ENCODE assay signal across 35 cellular contexts in genomic region chrX:136104936-136105335, GRCh38. TPM values are rescaled to one million over a fixed set of nuclear protein-coding genes. Genes with fewer than 3 reads are reported as not detected.
DNase-seq lines count a peak whose midpoint lies in the region; ATAC-seq, FAIRE-seq and TF ChIP-seq lines count a peak whose summit lies in the region.
"Had no signal": no experiment of that assay in that cellular context is flagged by ENCODE, and none has a peak within 500 bp of the region (broad histone marks: within the 10 kb centered on the region; RNA-seq: fewer than 3 reads in every experiment).

No MANE protein-coding gene starts in this region.

- no peak for TF ChIP-seq EP300 in K562 (IDR thresholded peaks at IDR 0.05; ENCODE audit: low read length)

- no peak overlapping the region for H3K4me3 ChIP-seq in HEK293 (ENCODE audit: low read depth, low read length)
- no peak overlapping the region for H3K4me3 ChIP-seq in K562
- H3K4me3 ChIP-seq: A549; BLaER1; BLaER1 treated with 17β-estradiol and CSF1 and Interleukin-3, amounts not matched to agents 10 nM and 100 nM had no signal

- H2AFZ ChIP-seq in K562 (ENCODE audit: low read depth, low read length): no peak overlapping the region

- WGBS in K562 (ENCODE audit: insufficient coverage, low coverage, missing lambda C conversion rate): no CpG with 5 or more reads among the region's 1 CpG

- no TSS peak for BruUV-seq in K562 (replicated peaks; lab: Mats Ljungman, UMichigan)

- POLR2A ChIA-PET in HEK293 (lab: Yijun Ruan, JAX) (no interaction called here), K562 (lab: Yijun Ruan, JAX) (no interaction called here)
- POLR2A ChIA-PET in activated CD8-positive, alpha-beta T cell treated with anti-CD3 and anti-CD28 coated beads for 36 hours (lab: Charles Lee): no interaction called here

- intact Hi-C loops in K562 (cut with micrococcal nuclease): no loop called here
- intact Hi-C loops in activated CD8-positive, alpha-beta T cell treated with anti-CD3 and anti-CD28 coated beads for 36 hours (cut with micrococcal nuclease): no loop called here

- FAIRE-seq in K562 (lab: Jason Lieb, UNC): no peak
- FAIRE-seq: A204.1, D721Med had no signal

- H3K9ac ChIP-seq in K562 (ENCODE audit: insufficient read depth in 1 of 2, low read depth in 2 of 2, low read length in 2 of 2): no peak overlapping the region
- H3K9ac ChIP-seq: BLaER1; BLaER1 treated with 17β-estradiol and CSF1 and Interleukin-3, amounts not matched to agents 10 nM and 100 nM had no signal

- H3K79me2 ChIP-seq in K562 (ENCODE audit: control insufficient read depth, insufficient read depth, low read length): no peaks in the 10 kb centered on the region

- H3K36me3 Mint-ChIP-seq in central memory CD8-positive, alpha-beta T cell (ENCODE audit: insufficient read depth): peaks cover 2% of the 10 kb centered on the region
- no peaks in the 10 kb centered on the region for H3K36me3 Mint-ChIP-seq in activated CD8-positive, alpha-beta T cell treated with anti-CD3 and anti-CD28 coated beads for 36 hours (ENCODE audit: low read depth)
- H3K36me3 Mint-ChIP-seq: CD14-positive monocyte; CD4-positive, alpha-beta memory T cell; CD4-positive, CD25-positive, alpha-beta regulatory T cell; CD8-positive, alpha-beta T cell had no signal

- H3K4me2 ChIP-seq in K562 (ENCODE audit: insufficient read depth, low read length): no peak overlapping the region
- H3K4me2 ChIP-seq: A549; BLaER1; BLaER1 treated with 17β-estradiol and CSF1 and Interleukin-3, amounts not matched to agents 10 nM and 100 nM had no signal

- H3K9me3 Mint-ChIP-seq in central memory CD8-positive, alpha-beta T cell: no peaks in the 10 kb centered on the region
- no peaks in the 10 kb centered on the region for H3K9me3 Mint-ChIP-seq in activated CD8-positive, alpha-beta T cell treated with anti-CD3 and anti-CD28 coated beads for 36 hours
- H3K9me3 Mint-ChIP-seq: CD4-positive, alpha-beta T cell; CD8-positive, alpha-beta memory T cell; CD8-positive, alpha-beta T cell had no signal

- H3K4me3 Mint-ChIP-seq in central memory CD8-positive, alpha-beta T cell: no peak overlapping the region
- H3K4me3 Mint-ChIP-seq in activated CD8-positive, alpha-beta T cell treated with anti-CD3 and anti-CD28 coated beads for 36 hours: no peak overlapping the region
- H3K4me3 Mint-ChIP-seq: B cell; CD14-positive monocyte; CD4-positive, alpha-beta memory T cell; CD4-positive, alpha-beta T cell; CD4-positive, CD25-positive, alpha-beta regulatory T cell; CD8-positive, alpha-beta memory T cell; CD8-positive, alpha-beta T cell had no signal

- no peak for TF ChIP-seq RAD21 in K562 (CRISPR knock-in tag; conservative IDR thresholded peaks at IDR 0.05 in 1 of 2, IDR thresholded peaks at IDR 0.05 in 1 of 2)

- H3K27me3 ChIP-seq in K562 (ENCODE audit: control insufficient read depth in 2 of 2, insufficient read depth in 2 of 2, low read length in 2 of 2): no peaks in the 10 kb centered on the region
- H3K27me3 ChIP-seq: BE2C had no signal

- H3K27ac Mint-ChIP-seq in central memory CD8-positive, alpha-beta T cell (ENCODE audit: low read depth): peak overlapping the region; percentile 76
- H3K27ac Mint-ChIP-seq in activated CD8-positive, alpha-beta T cell treated with anti-CD3 and anti-CD28 coated beads for 36 hours: no peak overlapping the region
- H3K27ac Mint-ChIP-seq: B cell; CD4-positive, alpha-beta memory T cell; CD4-positive, alpha-beta T cell; CD4-positive, CD25-positive, alpha-beta regulatory T cell; CD8-positive, alpha-beta memory T cell; CD8-positive, alpha-beta T cell had no signal

- H3K4me1 ChIP-seq in HEK293 (ENCODE audit: control insufficient read depth, insufficient read depth, low read length) (no peaks in the 10 kb centered on the region), K562 (replicated peaks in 1 of 2; ENCODE audit: control insufficient read depth in 2 of 2, insufficient read depth in 2 of 2, low read length in 2 of 2) (no peaks in the 10 kb centered on the region)
- H3K4me1 ChIP-seq: A549; BE2C; BLaER1; BLaER1 treated with 17β-estradiol and CSF1 and Interleukin-3, amounts not matched to agents 10 nM and 100 nM; Caco-2 had no signal

- H3K4me1 Mint-ChIP-seq in central memory CD8-positive, alpha-beta T cell: no peaks in the 10 kb centered on the region
- no peaks in the 10 kb centered on the region for H3K4me1 Mint-ChIP-seq in activated CD8-positive, alpha-beta T cell treated with anti-CD3 and anti-CD28 coated beads for 36 hours (ENCODE audit: low read depth)
- H3K4me1 Mint-ChIP-seq: B cell; CD14-positive monocyte; CD4-positive, alpha-beta memory T cell; CD4-positive, CD25-positive, alpha-beta regulatory T cell; CD8-positive, alpha-beta memory T cell had no signal

- no peaks in the 10 kb centered on the region for H3K9me3 ChIP-seq in HEK293 (ENCODE audit: control insufficient read depth, insufficient read depth, low read depth, low read length)
- H3K9me3 ChIP-seq in K562 (replicated peaks; ENCODE audit: control insufficient read depth, insufficient read depth, low read depth, low read length): no peaks in the 10 kb centered on the region
- H3K9me3 ChIP-seq: A549, BE2C, Caco-2 had no signal

- H3K27ac ChIP-seq in HEK293 (ENCODE audit: extremely low read depth, low read depth, low read length) (no peak overlapping the region), K562 (ENCODE audit: extremely low read depth, low read depth, low read length) (no peak overlapping the region)
- H3K27ac ChIP-seq: 22Rv1; A549; BLaER1; BLaER1 treated with 17β-estradiol and CSF1 and Interleukin-3, amounts not matched to agents 10 nM and 100 nM; C4-2B had no signal

- no peak for TF ChIP-seq POLR2A in K562 (conservative IDR thresholded peaks at IDR 0.05)

- H3K36me3 ChIP-seq in HEK293 (ENCODE audit: control insufficient read depth in 2 of 2, insufficient read depth in 1 of 2, low read length in 2 of 2) (no peaks in the 10 kb centered on the region), K562 (ENCODE audit: control insufficient read depth, insufficient read depth, low read length) (no peaks in the 10 kb centered on the region)
- H3K36me3 ChIP-seq: BE2C; BLaER1; BLaER1 treated with 17β-estradiol and CSF1 and Interleukin-3, amounts not matched to agents 10 nM and 100 nM had no signal

- CTCF ChIA-PET in HEK293 (lab: Yijun Ruan, JAX): interaction anchor here (0.5 kb wide), 1 partner anchor 77 kb away, joined by 3 read pairs; no protein-coding TSS in a partner anchor
- CTCF ChIA-PET in K562 (lab: Yijun Ruan, JAX; ENCODE audit: low intra/inter-chr PET ratio): no interaction called here
- CTCF ChIA-PET in activated CD8-positive, alpha-beta T cell treated with anti-CD3 and anti-CD28 coated beads for 36 hours (lab: Charles Lee): interaction anchor here (1.8 kb wide), 1 partner anchor 77 kb away, joined by 4 read pairs; no protein-coding TSS in a partner anchor

- ATAC-seq in K562: no peak
- ATAC-seq in central memory CD8-positive, alpha-beta T cell (replicated peaks; ENCODE audit: extremely low read depth, poor library complexity, severe bottlenecking): no peak
- no peak for ATAC-seq in activated CD8-positive, alpha-beta T cell treated with anti-CD3 and anti-CD28 coated beads for 36 hours
- ATAC-seq: A549; CD8-positive, alpha-beta T cell had no signal

- no peaks in the 10 kb centered on the region for H3K27me3 Mint-ChIP-seq in central memory CD8-positive, alpha-beta T cell
- no peaks in the 10 kb centered on the region for H3K27me3 Mint-ChIP-seq in activated CD8-positive, alpha-beta T cell treated with anti-CD3 and anti-CD28 coated beads for 36 hours
- H3K27me3 Mint-ChIP-seq: B cell; CD4-positive, alpha-beta memory T cell; CD4-positive, alpha-beta T cell had no signal

- TF ChIP-seq CTCF in HEK293 (tag by site-specific recombination; IDR thresholded peaks at IDR 0.05) (no peak), K562 (IDR thresholded peaks at IDR 0.05 in 2 of 3, conservative IDR thresholded peaks at IDR 0.05 in 1 of 3; ENCODE audit: insufficient read depth in 2 of 3, low read depth in 1 of 3, low read length in 3 of 3) (no peak)
- TF ChIP-seq CTCF in activated CD8-positive, alpha-beta T cell treated with anti-CD3 and anti-CD28 coated beads for 36 hours (IDR thresholded peaks at IDR 0.05): no peak

- H3K9me1 ChIP-seq in K562 (ENCODE audit: control insufficient read depth, insufficient read depth, low read length): no peaks in the 10 kb centered on the region

- no peak for DNase-seq in K562 (ENCODE audit: extremely low read depth in 1 of 4, low spot score in 3 of 4)
- no peak for DNase-seq in central memory CD8-positive, alpha-beta T cell (ENCODE audit: low spot score in 2 of 2)
- no peak for DNase-seq in NCI-H1092 treated with DMSO at 0.1 percent for 48 hours (lab: John Stamatoyannopoulos, UW)
- no peak for DNase-seq in activated CD8-positive, alpha-beta T cell treated with anti-CD3 and anti-CD28 coated beads for 36 hours
- no peak for DNase-seq in stimulated activated CD4-positive, alpha-beta T cell treated with anti-CD3 and anti-CD28 coated beads, Interleukin-15, amount 100 ng/mL, for 24 hours
- DNase-seq: 8988T; ACHN; AML-193; BE2C; C1 segment of cervical spinal cord; Caco-2; Calu3; CD4-positive, alpha-beta memory T cell; CD4-positive, alpha-beta T cell; CD4-positive, CD25-positive, alpha-beta regulatory T cell; CD8-positive, alpha-beta memory T cell; CD8-positive, alpha-beta T cell; COR-L47; DMS 273 treated with DMSO at 0.1 percent for 48 hours; DMS153; DMS53; DMS79; DMS79 treated with DMSO at 0.1 percent for 48 hours; DND-41; EL had no signal

- in situ Hi-C loops in K562 (cut with MboI): no loop called here

- no peaks in the 10 kb centered on the region for H4K20me1 ChIP-seq in K562 (replicated peaks; ENCODE audit: control insufficient read depth, insufficient read depth, low read length)
- H4K20me1 ChIP-seq: BLaER1 treated with 17β-estradiol and CSF1 and Interleukin-3, amounts not matched to agents 10 nM and 100 nM had no signal

RNA-seq across cellular contexts. Expression of gene FHL1, which starts 42.4 kb away (rescaled TPM):
- 0.30 and 0.86 TPM in 2 replicates for total RNA-seq in K562 (2011; cell fraction: chromatin; rRNA removed; ENCODE audit: low replicate concordance)
- 0.50 TPM in 1 of 2 replicates, not detected in the other for total RNA-seq in K562 (2011; cell fraction: nucleolus; rRNA removed)
- total RNA-seq in K562 (2011; cell fraction: nucleoplasm; rRNA removed): 0.31 and 0.81 TPM in 2 replicates
- total RNA-seq in K562 (2014; rRNA removed) (0.29 and 1.1 TPM in 2 replicates), K562 (2014; rRNA removed; fragmentation: Illumina TruSeq; extraction: Trizol) (0.10 and 0.11 TPM in 2 replicates), K562 (2015; rRNA removed; fragmentation: Illumina TruSeq; extraction: Trizol) (0.08 TPM in 1 of 2 replicates, not detected in the other), K562 (2021) (0.27 and 0.76 TPM in 2 replicates)
- polyA plus RNA-seq in K562 (2011; rRNA removed) (0.24 and 3.0 TPM in 2 replicates), K562 (2014; fragmentation: Illumina TruSeq; extraction: Trizol) (0.12 and 0.25 TPM in 2 replicates), K562 (2014; fragmentation: Nextera tagmentation; extraction: Ambion mirVana) (under 1 TPM; 0.03 to 0.08 TPM), K562 (2014; rRNA removed) (0.05 and 0.13 TPM in 2 replicates)
- 0.22 and 3.4 TPM in 2 replicates for polyA plus RNA-seq in K562 (2011; cell fraction: cytosol; rRNA removed)
- 0.17 and 1.5 TPM in 2 replicates for polyA plus RNA-seq in K562 (2011; cell fraction: nucleus; rRNA removed)
- polyA plus RNA-seq in K562 (2012): 0.17 and 0.39 TPM in 2 replicates
- 2.4 TPM in 1 of 2 replicates, not detected in the other for polyA minus RNA-seq in K562 (2011; rRNA and poly(A)+ RNA removed)
- polyA minus RNA-seq in K562 (2011; cell fraction: cytosol; rRNA and poly(A)+ RNA removed): 1.3 and 1.4 TPM in 2 replicates
- 0.27 TPM in 1 of 2 replicates, not detected in the other for polyA minus RNA-seq in K562 (2011; cell fraction: nucleus; rRNA and poly(A)+ RNA removed)
- 10 to 100 TPM; 17.9 to 18.4 TPM for total RNA-seq in activated CD8-positive, alpha-beta T cell treated with anti-CD3 and anti-CD28 coated beads for 36 hours

Comparison
In these comparisons a context has a peak if more than half of its experiments do, and no peak if none do; other contexts are left out.
1. RNA of gene FHL1, which starts 42.4 kb away (total RNA-seq): 17.9 to 18.4 TPM in activated CD8-positive, alpha-beta T cell treated with anti-CD3 and anti-CD28 coated beads for 36 hours; 0.08 to 1.1 TPM in K562; every median in the first group is over 4 times any median in the second.
2. Of the 44 proteins assayed by ChIP-seq in both K562 and HEK293: peak only in K562: none; only in HEK293: ZNF175 and ZNF398; in both: none; in neither: 42.